Comparison of ENCODE assay signal across 29 cellular contexts in the genomic region with DNA sequence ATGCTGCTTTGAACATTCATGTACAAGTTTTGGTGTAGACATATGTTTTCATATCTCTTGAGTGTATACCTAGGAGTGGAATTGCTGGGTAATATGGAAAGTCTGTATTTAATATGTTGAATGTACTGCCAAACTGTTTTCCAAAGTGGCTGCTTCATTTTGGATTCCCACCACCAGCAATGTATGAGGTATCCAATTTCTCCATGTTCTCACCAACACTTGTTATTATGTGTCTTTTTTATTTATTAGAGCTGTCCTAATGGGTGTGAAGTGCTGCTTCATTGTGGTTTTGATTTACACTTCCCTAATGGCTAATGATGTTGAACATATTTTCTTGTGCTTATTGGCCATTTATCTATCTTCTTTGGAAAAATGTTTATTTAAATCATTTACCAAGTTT.
"Had no signal": no experiment of that assay in that cellular context is flagged by ENCODE, and none has a peak within 500 bp of the region (broad histone marks: within the 10 kb centered on the region; RNA-seq: fewer than 3 reads in every experiment).

No MANE protein-coding gene starts in this region.

- H3K27ac ChIP-seq: colonic mucosa, coronary artery, dorsolateral prefrontal cortex, epithelial cell of prostate, esophagus muscularis mucosa, esophagus squamous epithelium, foreskin keratinocyte, gastrocnemius medialis, gastroesophageal sphincter, heart left ventricle, heart right ventricle, hepatocyte had no signal

- H2AFZ ChIP-seq: hepatocyte had no signal

- H3K4me1 ChIP-seq: colonic mucosa, esophagus muscularis mucosa, esophagus squamous epithelium, foreskin keratinocyte, gastrocnemius medialis, gastroesophageal sphincter had no signal

- ATAC-seq: effector memory CD8-positive, alpha-beta T cell; esophagus mucosa; foreskin keratinocyte; gastrocnemius medialis; gastroesophageal sphincter; heart left ventricle; heart right ventricle had no signal

- H3K4me2 ChIP-seq: hepatocyte had no signal

- H3K36me3 ChIP-seq: colonic mucosa, esophagus muscularis mucosa, esophagus squamous epithelium, gastrocnemius medialis, gastroesophageal sphincter, heart left ventricle, heart right ventricle had no signal

- DNase-seq: colonic mucosa; cortex of kidney; dermis blood vessel endothelial cell; dorsolateral prefrontal cortex; effector CD4-positive, alpha-beta T cell; effector CD8-positive, alpha-beta T cell; effector memory CD4-positive, alpha-beta T cell; effector memory CD8-positive, alpha-beta T cell; endodermal cell; erythroblast; esophagus squamous epithelium; foreskin fibroblast; foreskin keratinocyte; foreskin melanocyte; gastrocnemius medialis; glutamatergic neuron; head of caudate nucleus; heart left ventricle; heart right ventricle had no signal

- H3K27me3 ChIP-seq: colonic mucosa, esophagus muscularis mucosa, esophagus squamous epithelium, foreskin keratinocyte, gastroesophageal sphincter, heart left ventricle, heart right ventricle, hepatocyte had no signal

- FAIRE-seq: colon, endometrium, endothelial cell of umbilical vein, frontal cortex had no signal

- H3K9me3 ChIP-seq: colonic mucosa, esophagus squamous epithelium, gastroesophageal sphincter had no signal

- H3K4me3 ChIP-seq: colonic mucosa, coronary artery, dorsolateral prefrontal cortex, esophagus muscularis mucosa, esophagus squamous epithelium, gastrocnemius medialis, gastroesophageal sphincter, heart left ventricle, heart right ventricle, hepatocyte had no signal

- H3K79me2 ChIP-seq: hepatocyte had no signal
